ENCODE assay signal across 1 cellular context in the genomic region with DNA sequence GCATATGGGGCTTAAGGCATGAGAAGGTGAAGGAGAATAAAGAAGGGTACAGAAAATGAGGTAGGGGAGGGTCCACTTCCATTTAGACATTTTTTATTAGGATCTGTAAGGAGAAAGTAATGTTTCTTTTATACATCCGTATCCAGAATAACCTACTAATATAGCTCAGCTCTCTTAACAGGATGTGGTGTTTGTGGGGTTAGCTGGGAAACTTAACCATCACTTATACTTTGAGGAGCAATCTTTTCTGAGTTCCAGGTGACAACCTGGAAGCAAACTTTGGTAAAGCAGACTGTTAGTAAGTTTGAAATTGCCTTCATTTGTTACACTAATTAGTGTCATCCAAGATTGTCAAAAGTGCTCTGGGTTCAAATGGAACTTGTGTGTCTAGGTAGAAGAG.
A peak's percentile ranks its signal among the peaks of the same experiment; 100 is the strongest.
TF ChIP-seq lines count a peak whose summit lies in the region.

No MANE protein-coding gene starts in this region.

TF ChIP-seq in GM12878, 131 proteins besides CTCF, POLR2A, EP300 and RAD21:
- TF ChIP-seq RUNX3 (IDR thresholded peaks at IDR 0.05; ENCODE audit: low read length), result 0 out of 2 replicates have a peak, but pooled peaks have one; percentile 30
- no peak for TF ChIP-seq CEBPB (IDR thresholded peaks at IDR 0.05; ENCODE audit: borderline replicate concordance in 1 of 2, low read depth in 2 of 2, low read length in 2 of 2)
